Comparison of ENCODE assay signal across 1 cellular context in the genomic region with DNA sequence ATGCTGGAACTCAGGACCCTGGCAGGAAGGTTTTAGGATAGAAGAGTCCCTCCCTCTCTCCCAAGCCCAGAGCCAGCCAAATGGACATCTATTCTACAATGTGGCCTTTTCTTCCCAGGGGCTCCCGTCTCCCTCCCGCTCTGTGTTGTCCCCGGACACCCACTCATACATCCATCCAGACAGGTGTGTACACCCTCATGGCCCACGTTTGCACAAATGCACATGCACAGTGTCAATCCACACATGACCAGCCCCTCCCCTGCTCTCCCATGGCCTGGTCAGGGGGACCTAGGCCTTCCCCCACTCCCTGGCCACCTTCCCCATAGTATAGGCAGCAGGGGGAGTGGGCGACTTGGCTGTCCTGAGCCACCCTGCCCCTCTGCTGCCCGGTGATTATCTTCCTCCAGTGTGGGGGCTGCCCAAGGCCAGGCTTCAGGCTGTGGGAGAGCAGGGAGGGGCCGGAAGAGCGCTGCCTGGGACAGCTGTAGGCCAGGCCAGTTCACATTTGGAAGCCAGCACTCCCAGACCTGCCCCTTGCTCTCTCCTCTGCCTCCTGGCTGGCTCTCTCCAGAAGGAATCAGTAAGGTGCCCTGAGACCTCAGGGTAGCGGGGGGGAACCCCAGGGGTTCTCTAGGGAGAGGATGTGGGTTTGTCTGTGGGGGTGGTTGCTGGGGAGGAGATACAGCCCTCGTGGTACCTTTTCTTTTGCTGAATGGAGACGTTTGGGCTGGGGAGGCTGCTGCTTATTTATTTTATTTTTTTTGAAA.
TF ChIP-seq lines count a peak whose summit lies in the region.

No MANE protein-coding gene starts in this region.

TF ChIP-seq in K562, 482 proteins besides CTCF, POLR2A, EP300 and RAD21 (continued from another document and continues in another):
- TF ChIP-seq, protein P1, sequence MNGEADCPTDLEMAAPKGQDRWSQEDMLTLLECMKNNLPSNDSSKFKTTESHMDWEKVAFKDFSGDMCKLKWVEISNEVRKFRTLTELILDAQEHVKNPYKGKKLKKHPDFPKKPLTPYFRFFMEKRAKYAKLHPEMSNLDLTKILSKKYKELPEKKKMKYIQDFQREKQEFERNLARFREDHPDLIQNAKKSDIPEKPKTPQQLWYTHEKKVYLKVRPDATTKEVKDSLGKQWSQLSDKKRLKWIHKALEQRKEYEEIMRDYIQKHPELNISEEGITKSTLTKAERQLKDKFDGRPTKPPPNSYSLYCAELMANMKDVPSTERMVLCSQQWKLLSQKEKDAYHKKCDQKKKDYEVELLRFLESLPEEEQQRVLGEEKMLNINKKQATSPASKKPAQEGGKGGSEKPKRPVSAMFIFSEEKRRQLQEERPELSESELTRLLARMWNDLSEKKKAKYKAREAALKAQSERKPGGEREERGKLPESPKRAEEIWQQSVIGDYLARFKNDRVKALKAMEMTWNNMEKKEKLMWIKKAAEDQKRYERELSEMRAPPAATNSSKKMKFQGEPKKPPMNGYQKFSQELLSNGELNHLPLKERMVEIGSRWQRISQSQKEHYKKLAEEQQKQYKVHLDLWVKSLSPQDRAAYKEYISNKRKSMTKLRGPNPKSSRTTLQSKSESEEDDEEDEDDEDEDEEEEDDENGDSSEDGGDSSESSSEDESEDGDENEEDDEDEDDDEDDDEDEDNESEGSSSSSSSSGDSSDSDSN (IDR thresholded peaks at IDR 0.05; ENCODE audit: borderline replicate concordance in 1 of 2, low read depth in 2 of 2, low read length in 2 of 2) = peak in 1 of 2 experiments; percentile 75; a peak in 1 of 4 replicates
- TF ChIP-seq HNRNPL (IDR thresholded peaks at IDR 0.05; ENCODE audit: low read depth, low read length) = no peak
- TF ChIP-seq FOXP1 (CRISPR knock-in tag; IDR thresholded peaks at IDR 0.05) = no peak
- no peak for TF ChIP-seq SIN3B (IDR thresholded peaks at IDR 0.05; ENCODE audit: low read depth)
- TF ChIP-seq MCM3 (IDR thresholded peaks at IDR 0.05) = no peak
- TF ChIP-seq, protein P2, sequence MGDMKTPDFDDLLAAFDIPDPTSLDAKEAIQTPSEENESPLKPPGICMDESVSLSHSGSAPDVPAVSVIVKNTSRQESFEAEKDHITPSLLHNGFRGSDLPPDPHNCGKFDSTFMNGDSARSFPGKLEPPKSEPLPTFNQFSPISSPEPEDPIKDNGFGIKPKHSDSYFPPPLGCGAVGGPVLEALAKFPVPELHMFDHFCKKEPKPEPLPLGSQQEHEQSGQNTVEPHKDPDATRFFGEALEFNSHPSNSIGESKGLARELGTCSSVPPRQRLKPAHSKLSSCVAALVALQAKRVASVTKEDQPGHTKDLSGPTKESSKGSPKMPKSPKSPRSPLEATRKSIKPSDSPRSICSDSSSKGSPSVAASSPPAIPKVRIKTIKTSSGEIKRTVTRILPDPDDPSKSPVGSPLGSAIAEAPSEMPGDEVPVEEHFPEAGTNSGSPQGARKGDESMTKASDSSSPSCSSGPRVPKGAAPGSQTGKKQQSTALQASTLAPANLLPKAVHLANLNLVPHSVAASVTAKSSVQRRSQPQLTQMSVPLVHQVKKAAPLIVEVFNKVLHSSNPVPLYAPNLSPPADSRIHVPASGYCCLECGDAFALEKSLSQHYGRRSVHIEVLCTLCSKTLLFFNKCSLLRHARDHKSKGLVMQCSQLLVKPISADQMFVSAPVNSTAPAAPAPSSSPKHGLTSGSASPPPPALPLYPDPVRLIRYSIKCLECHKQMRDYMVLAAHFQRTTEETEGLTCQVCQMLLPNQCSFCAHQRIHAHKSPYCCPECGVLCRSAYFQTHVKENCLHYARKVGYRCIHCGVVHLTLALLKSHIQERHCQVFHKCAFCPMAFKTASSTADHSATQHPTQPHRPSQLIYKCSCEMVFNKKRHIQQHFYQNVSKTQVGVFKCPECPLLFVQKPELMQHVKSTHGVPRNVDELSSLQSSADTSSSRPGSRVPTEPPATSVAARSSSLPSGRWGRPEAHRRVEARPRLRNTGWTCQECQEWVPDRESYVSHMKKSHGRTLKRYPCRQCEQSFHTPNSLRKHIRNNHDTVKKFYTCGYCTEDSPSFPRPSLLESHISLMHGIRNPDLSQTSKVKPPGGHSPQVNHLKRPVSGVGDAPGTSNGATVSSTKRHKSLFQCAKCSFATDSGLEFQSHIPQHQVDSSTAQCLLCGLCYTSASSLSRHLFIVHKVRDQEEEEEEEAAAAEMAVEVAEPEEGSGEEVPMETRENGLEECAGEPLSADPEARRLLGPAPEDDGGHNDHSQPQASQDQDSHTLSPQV (IDR thresholded peaks at IDR 0.05) = peak; percentile 97
- no peak for TF ChIP-seq ZNF184 (CRISPR knock-in tag; IDR thresholded peaks at IDR 0.05)
- TF ChIP-seq RB1 (IDR thresholded peaks at IDR 0.05; ENCODE audit: low read depth) = peak; percentile 49
- no peak for TF ChIP-seq SMAD3 (CRISPR knock-in tag; conservative IDR thresholded peaks at IDR 0.05)
- no peak for TF ChIP-seq KAT8 (IDR thresholded peaks at IDR 0.05; ENCODE audit: low read depth)
- peak in 1 of 2 experiments; percentile 29; a peak in 2 of 4 replicates for TF ChIP-seq NRF1 (conservative IDR thresholded peaks at IDR 0.05 in 1 of 2, IDR thresholded peaks at IDR 0.05 in 1 of 2)
- TF ChIP-seq, protein P3, sequence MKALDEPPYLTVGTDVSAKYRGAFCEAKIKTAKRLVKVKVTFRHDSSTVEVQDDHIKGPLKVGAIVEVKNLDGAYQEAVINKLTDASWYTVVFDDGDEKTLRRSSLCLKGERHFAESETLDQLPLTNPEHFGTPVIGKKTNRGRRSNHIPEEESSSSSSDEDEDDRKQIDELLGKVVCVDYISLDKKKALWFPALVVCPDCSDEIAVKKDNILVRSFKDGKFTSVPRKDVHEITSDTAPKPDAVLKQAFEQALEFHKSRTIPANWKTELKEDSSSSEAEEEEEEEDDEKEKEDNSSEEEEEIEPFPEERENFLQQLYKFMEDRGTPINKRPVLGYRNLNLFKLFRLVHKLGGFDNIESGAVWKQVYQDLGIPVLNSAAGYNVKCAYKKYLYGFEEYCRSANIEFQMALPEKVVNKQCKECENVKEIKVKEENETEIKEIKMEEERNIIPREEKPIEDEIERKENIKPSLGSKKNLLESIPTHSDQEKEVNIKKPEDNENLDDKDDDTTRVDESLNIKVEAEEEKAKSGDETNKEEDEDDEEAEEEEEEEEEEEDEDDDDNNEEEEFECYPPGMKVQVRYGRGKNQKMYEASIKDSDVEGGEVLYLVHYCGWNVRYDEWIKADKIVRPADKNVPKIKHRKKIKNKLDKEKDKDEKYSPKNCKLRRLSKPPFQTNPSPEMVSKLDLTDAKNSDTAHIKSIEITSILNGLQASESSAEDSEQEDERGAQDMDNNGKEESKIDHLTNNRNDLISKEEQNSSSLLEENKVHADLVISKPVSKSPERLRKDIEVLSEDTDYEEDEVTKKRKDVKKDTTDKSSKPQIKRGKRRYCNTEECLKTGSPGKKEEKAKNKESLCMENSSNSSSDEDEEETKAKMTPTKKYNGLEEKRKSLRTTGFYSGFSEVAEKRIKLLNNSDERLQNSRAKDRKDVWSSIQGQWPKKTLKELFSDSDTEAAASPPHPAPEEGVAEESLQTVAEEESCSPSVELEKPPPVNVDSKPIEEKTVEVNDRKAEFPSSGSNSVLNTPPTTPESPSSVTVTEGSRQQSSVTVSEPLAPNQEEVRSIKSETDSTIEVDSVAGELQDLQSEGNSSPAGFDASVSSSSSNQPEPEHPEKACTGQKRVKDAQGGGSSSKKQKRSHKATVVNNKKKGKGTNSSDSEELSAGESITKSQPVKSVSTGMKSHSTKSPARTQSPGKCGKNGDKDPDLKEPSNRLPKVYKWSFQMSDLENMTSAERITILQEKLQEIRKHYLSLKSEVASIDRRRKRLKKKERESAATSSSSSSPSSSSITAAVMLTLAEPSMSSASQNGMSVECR (CRISPR knock-in tag; IDR thresholded peaks at IDR 0.05) = peak; percentile 44
- no peak for TF ChIP-seq SIX5 (IDR thresholded peaks at IDR 0.05; ENCODE audit: borderline replicate concordance in 1 of 2, insufficient read depth in 1 of 2, low read depth in 1 of 2, low read length in 2 of 2)
- TF ChIP-seq, protein P4, sequence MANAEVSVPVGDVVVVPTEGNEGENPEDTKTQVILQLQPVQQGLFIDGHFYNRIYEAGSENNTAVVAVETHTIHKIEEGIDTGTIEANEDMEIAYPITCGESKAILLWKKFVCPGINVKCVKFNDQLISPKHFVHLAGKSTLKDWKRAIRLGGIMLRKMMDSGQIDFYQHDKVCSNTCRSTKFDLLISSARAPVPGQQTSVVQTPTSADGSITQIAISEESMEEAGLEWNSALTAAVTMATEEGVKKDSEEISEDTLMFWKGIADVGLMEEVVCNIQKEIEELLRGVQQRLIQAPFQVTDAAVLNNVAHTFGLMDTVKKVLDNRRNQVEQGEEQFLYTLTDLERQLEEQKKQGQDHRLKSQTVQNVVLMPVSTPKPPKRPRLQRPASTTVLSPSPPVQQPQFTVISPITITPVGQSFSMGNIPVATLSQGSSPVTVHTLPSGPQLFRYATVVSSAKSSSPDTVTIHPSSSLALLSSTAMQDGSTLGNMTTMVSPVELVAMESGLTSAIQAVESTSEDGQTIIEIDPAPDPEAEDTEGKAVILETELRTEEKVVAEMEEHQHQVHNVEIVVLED (CRISPR knock-in tag; IDR thresholded peaks at IDR 0.05) = no peak
- TF ChIP-seq SRF (CRISPR knock-in tag; IDR thresholded peaks at IDR 0.05) = no peak; a peak in 1 of 4 replicates
- no peak for TF ChIP-seq HMG20B (CRISPR knock-in tag; IDR thresholded peaks at IDR 0.05)
- TF ChIP-seq ZNF764 (CRISPR knock-in tag; IDR thresholded peaks at IDR 0.05; ENCODE audit: low read depth) = no peak
- peak; percentile 54 for TF ChIP-seq CXXC5 (CRISPR knock-in tag; IDR thresholded peaks at IDR 0.05)
- TF ChIP-seq NFIX (CRISPR knock-in tag; IDR thresholded peaks at IDR 0.05; ENCODE audit: low read depth) = no peak
- TF ChIP-seq, protein P5, sequence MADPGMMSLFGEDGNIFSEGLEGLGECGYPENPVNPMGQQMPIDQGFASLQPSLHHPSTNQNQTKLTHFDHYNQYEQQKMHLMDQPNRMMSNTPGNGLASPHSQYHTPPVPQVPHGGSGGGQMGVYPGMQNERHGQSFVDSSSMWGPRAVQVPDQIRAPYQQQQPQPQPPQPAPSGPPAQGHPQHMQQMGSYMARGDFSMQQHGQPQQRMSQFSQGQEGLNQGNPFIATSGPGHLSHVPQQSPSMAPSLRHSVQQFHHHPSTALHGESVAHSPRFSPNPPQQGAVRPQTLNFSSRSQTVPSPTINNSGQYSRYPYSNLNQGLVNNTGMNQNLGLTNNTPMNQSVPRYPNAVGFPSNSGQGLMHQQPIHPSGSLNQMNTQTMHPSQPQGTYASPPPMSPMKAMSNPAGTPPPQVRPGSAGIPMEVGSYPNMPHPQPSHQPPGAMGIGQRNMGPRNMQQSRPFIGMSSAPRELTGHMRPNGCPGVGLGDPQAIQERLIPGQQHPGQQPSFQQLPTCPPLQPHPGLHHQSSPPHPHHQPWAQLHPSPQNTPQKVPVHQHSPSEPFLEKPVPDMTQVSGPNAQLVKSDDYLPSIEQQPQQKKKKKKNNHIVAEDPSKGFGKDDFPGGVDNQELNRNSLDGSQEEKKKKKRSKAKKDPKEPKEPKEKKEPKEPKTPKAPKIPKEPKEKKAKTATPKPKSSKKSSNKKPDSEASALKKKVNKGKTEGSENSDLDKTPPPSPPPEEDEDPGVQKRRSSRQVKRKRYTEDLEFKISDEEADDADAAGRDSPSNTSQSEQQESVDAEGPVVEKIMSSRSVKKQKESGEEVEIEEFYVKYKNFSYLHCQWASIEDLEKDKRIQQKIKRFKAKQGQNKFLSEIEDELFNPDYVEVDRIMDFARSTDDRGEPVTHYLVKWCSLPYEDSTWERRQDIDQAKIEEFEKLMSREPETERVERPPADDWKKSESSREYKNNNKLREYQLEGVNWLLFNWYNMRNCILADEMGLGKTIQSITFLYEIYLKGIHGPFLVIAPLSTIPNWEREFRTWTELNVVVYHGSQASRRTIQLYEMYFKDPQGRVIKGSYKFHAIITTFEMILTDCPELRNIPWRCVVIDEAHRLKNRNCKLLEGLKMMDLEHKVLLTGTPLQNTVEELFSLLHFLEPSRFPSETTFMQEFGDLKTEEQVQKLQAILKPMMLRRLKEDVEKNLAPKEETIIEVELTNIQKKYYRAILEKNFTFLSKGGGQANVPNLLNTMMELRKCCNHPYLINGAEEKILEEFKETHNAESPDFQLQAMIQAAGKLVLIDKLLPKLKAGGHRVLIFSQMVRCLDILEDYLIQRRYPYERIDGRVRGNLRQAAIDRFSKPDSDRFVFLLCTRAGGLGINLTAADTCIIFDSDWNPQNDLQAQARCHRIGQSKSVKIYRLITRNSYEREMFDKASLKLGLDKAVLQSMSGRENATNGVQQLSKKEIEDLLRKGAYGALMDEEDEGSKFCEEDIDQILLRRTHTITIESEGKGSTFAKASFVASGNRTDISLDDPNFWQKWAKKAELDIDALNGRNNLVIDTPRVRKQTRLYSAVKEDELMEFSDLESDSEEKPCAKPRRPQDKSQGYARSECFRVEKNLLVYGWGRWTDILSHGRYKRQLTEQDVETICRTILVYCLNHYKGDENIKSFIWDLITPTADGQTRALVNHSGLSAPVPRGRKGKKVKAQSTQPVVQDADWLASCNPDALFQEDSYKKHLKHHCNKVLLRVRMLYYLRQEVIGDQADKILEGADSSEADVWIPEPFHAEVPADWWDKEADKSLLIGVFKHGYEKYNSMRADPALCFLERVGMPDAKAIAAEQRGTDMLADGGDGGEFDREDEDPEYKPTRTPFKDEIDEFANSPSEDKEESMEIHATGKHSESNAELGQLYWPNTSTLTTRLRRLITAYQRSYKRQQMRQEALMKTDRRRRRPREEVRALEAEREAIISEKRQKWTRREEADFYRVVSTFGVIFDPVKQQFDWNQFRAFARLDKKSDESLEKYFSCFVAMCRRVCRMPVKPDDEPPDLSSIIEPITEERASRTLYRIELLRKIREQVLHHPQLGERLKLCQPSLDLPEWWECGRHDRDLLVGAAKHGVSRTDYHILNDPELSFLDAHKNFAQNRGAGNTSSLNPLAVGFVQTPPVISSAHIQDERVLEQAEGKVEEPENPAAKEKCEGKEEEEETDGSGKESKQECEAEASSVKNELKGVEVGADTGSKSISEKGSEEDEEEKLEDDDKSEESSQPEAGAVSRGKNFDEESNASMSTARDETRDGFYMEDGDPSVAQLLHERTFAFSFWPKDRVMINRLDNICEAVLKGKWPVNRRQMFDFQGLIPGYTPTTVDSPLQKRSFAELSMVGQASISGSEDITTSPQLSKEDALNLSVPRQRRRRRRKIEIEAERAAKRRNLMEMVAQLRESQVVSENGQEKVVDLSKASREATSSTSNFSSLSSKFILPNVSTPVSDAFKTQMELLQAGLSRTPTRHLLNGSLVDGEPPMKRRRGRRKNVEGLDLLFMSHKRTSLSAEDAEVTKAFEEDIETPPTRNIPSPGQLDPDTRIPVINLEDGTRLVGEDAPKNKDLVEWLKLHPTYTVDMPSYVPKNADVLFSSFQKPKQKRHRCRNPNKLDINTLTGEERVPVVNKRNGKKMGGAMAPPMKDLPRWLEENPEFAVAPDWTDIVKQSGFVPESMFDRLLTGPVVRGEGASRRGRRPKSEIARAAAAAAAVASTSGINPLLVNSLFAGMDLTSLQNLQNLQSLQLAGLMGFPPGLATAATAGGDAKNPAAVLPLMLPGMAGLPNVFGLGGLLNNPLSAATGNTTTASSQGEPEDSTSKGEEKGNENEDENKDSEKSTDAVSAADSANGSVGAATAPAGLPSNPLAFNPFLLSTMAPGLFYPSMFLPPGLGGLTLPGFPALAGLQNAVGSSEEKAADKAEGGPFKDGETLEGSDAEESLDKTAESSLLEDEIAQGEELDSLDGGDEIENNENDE (IDR thresholded peaks at IDR 0.05; ENCODE audit: low read depth, low read length) = no peak
- TF ChIP-seq PCBP1 (IDR thresholded peaks at IDR 0.05; ENCODE audit: low read depth, low read length, poor library complexity, severe bottlenecking) = no peak
- TF ChIP-seq GATA2 (CRISPR knock-in tag; IDR thresholded peaks at IDR 0.05) = no peak
- peak in 1 of 2 experiments; percentile 72; a peak in 2 of 4 replicates for TF ChIP-seq HDAC1 (IDR thresholded peaks at IDR 0.05)
- peak; percentile 52; the same call in 1 of the 2 replicates for TF ChIP-seq NCOR1 (IDR thresholded peaks at IDR 0.05)
- TF ChIP-seq RBM34 (IDR thresholded peaks at IDR 0.05; ENCODE audit: borderline replicate concordance, insufficient read depth, low read length) = no peak
